ENCODE assay signal across 8 cellular contexts in genomic region chr4:88008133-88008621, GRCh38. TPM values are rescaled to one million over a fixed set of nuclear protein-coding genes. Genes with fewer than 3 reads are reported as not detected.
DNase-seq lines count a peak whose midpoint lies in the region; ATAC-seq and TF ChIP-seq lines count a peak whose summit lies in the region.

No MANE protein-coding gene starts in this region.

- H3K4me1 ChIP-seq in vagina, result peaks cover 54% of the 10 kb centered on the region

- H3K4me3 ChIP-seq in foreskin fibroblast (ENCODE audit: low read depth in 1 of 2, low read length in 2 of 2), result peak overlapping the region; percentile 72 to 76
- peak overlapping the region; percentile 79 to 81 for H3K4me3 ChIP-seq in vagina

- ATAC-seq in GM18508 (IDR thresholded peaks at IDR 0.05; ENCODE audit: insufficient read depth, unreplicated experiment), result peak; percentile 15
- peak; percentile 26 for ATAC-seq in HG02884 (IDR thresholded peaks at IDR 0.05; ENCODE audit: unreplicated experiment)
- peak; percentile 22 to 32 (median 26) for ATAC-seq in natural killer cell

- H3K27me3 ChIP-seq in vagina, result no peaks in the 10 kb centered on the region

- no peak for TF ChIP-seq POLR2A in vagina (IDR thresholded peaks at IDR 0.05)

- H3K9me3 ChIP-seq in vagina, result no peaks in the 10 kb centered on the region

- peak overlapping the region; percentile 89 for H3K4me3 Mint-ChIP-seq in activated T-helper 1 cell treated with anti-CD3 and anti-CD28 coated beads, Interleukin-12 subunit alpha, Interleukin-12 subunit beta, Interleukin-2, Interleukin-4 antibody, amounts not matched to agents 30 ng/mL and 10 ng/mL and 1 ng/mL, durations not matched to agents 14 hours and 24 hours and 36 hours
- H3K4me3 Mint-ChIP-seq in natural killer cell, result peak overlapping the region; percentile 98

- intact Hi-C loops in activated T-helper 1 cell treated with anti-CD3 and anti-CD28 coated beads, Interleukin-12 subunit alpha, Interleukin-12 subunit beta, Interleukin-2, Interleukin-4 antibody, amounts not matched to agents 30 ng/mL and 10 ng/mL and 1 ng/mL, durations not matched to agents 14 hours and 24 hours and 36 hours (cut with micrococcal nuclease), result loop anchor here (2.0 to 10.0 kb wide), 8 partner anchors 274 to 1104 kb away; partner anchors contain the start of genes AFF1, HERC3, HERC5 and PPM1K
- intact Hi-C loops in natural killer cell (cut with micrococcal nuclease), result no loop called here
- intact Hi-C loops in vagina (cut with DNase I), result no loop called here

- DNase-seq in AG08396 (ENCODE audit: low spot score), result peak; percentile 58
- peak; percentile 35 for DNase-seq in NCI-H2171 treated with DMSO at 0.1 percent for 48 hours (lab: John Stamatoyannopoulos, UW)
- DNase-seq in activated T-helper 1 cell treated with anti-CD3 and anti-CD28 coated beads, Interleukin-12 subunit alpha, Interleukin-12 subunit beta, Interleukin-2, Interleukin-4 antibody, amounts not matched to agents 30 ng/mL and 10 ng/mL and 1 ng/mL, durations not matched to agents 14 hours and 24 hours and 36 hours (ENCODE audit: low spot score), result no peak
- peak; percentile 52 to 77 for DNase-seq in foreskin fibroblast
- no peak for DNase-seq in natural killer cell
- no peak for DNase-seq in vagina (ENCODE audit: extremely low spot score in 2 of 2)

- H3K36me3 Mint-ChIP-seq in activated T-helper 1 cell treated with anti-CD3 and anti-CD28 coated beads, Interleukin-12 subunit alpha, Interleukin-12 subunit beta, Interleukin-2, Interleukin-4 antibody, amounts not matched to agents 30 ng/mL and 10 ng/mL and 1 ng/mL, durations not matched to agents 14 hours and 24 hours and 36 hours (ENCODE audit: low read depth), result peaks cover 3% of the 10 kb centered on the region
- no peaks in the 10 kb centered on the region for H3K36me3 Mint-ChIP-seq in natural killer cell

- H3K27ac ChIP-seq in vagina, result peak overlapping the region; percentile 95

- H3K36me3 ChIP-seq in vagina, result no peaks in the 10 kb centered on the region

- H3K27me3 Mint-ChIP-seq in activated T-helper 1 cell treated with anti-CD3 and anti-CD28 coated beads, Interleukin-12 subunit alpha, Interleukin-12 subunit beta, Interleukin-2, Interleukin-4 antibody, amounts not matched to agents 30 ng/mL and 10 ng/mL and 1 ng/mL, durations not matched to agents 14 hours and 24 hours and 36 hours (ENCODE audit: insufficient read depth), result peaks cover 20% of the 10 kb centered on the region
- no peaks in the 10 kb centered on the region for H3K27me3 Mint-ChIP-seq in natural killer cell (ENCODE audit: low read depth in 2 of 2)

- peak overlapping the region; percentile 80 for H3K27ac Mint-ChIP-seq in activated T-helper 1 cell treated with anti-CD3 and anti-CD28 coated beads, Interleukin-12 subunit alpha, Interleukin-12 subunit beta, Interleukin-2, Interleukin-4 antibody, amounts not matched to agents 30 ng/mL and 10 ng/mL and 1 ng/mL, durations not matched to agents 14 hours and 24 hours and 36 hours
- peak overlapping the region in 1 of 2 donors; percentile 71 for H3K27ac Mint-ChIP-seq in natural killer cell

- H3K9me3 Mint-ChIP-seq in activated T-helper 1 cell treated with anti-CD3 and anti-CD28 coated beads, Interleukin-12 subunit alpha, Interleukin-12 subunit beta, Interleukin-2, Interleukin-4 antibody, amounts not matched to agents 30 ng/mL and 10 ng/mL and 1 ng/mL, durations not matched to agents 14 hours and 24 hours and 36 hours, result no peaks in the 10 kb centered on the region
- H3K9me3 Mint-ChIP-seq in natural killer cell, result no peaks in the 10 kb centered on the region

- TF ChIP-seq CTCF in foreskin fibroblast (IDR thresholded peaks at IDR 0.05; ENCODE audit: low read depth, low read length) (no peak), natural killer cell (IDR thresholded peaks at IDR 0.05) (no peak), vagina (IDR thresholded peaks at IDR 0.05) (no peak)

- H3K4me1 Mint-ChIP-seq in activated T-helper 1 cell treated with anti-CD3 and anti-CD28 coated beads, Interleukin-12 subunit alpha, Interleukin-12 subunit beta, Interleukin-2, Interleukin-4 antibody, amounts not matched to agents 30 ng/mL and 10 ng/mL and 1 ng/mL, durations not matched to agents 14 hours and 24 hours and 36 hours (ENCODE audit: low read depth), result peaks cover 47% of the 10 kb centered on the region
- peaks cover 25 to 36% of the 10 kb centered on the region in 2 donors for H3K4me1 Mint-ChIP-seq in natural killer cell

RNA-seq across cellular contexts. Expression of gene PKD2, which starts 0.7 kb away (rescaled TPM):
- total RNA-seq in activated T-helper 1 cell treated with anti-CD3 and anti-CD28 coated beads, Interleukin-12 subunit alpha, Interleukin-12 subunit beta, Interleukin-2, Interleukin-4 antibody, amounts not matched to agents 30 ng/mL and 10 ng/mL and 1 ng/mL, durations not matched to agents 14 hours and 24 hours and 36 hours, result 10.1 and 11.7 TPM in 2 replicates
- total RNA-seq in natural killer cell, result 1 to 10 TPM; 6.7 to 9.7 (median 7.8) TPM
- 33.1 TPM for total RNA-seq in vagina

RNA-seq across cellular contexts. Expression of gene SPP1, which starts 32.7 kb away (rescaled TPM):
- 0.24 and 1.0 TPM in 2 replicates for total RNA-seq in activated T-helper 1 cell treated with anti-CD3 and anti-CD28 coated beads, Interleukin-12 subunit alpha, Interleukin-12 subunit beta, Interleukin-2, Interleukin-4 antibody, amounts not matched to agents 30 ng/mL and 10 ng/mL and 1 ng/mL, durations not matched to agents 14 hours and 24 hours and 36 hours
- total RNA-seq in natural killer cell, result not detected
- 11.8 TPM for total RNA-seq in vagina

Comparison
In these comparisons a context has a peak if more than half of its experiments do, and no peak if none do; other contexts are left out.
1. DNase-seq: peak in AG08396 (single experiment), NCI-H2171 treated with DMSO at 0.1 percent for 48 hours (single experiment) and foreskin fibroblast (2 of 2); none in activated T-helper 1 cell treated with anti-CD3 and anti-CD28 coated beads, Interleukin-12 subunit alpha, Interleukin-12 subunit beta, Interleukin-2, Interleukin-4 antibody, amounts not matched to agents 30 ng/mL and 10 ng/mL and 1 ng/mL, durations not matched to agents 14 hours and 24 hours and 36 hours (single experiment), natural killer cell (single experiment) and vagina (0 of 2).
2. Peak in every context shown above with its lines, with median percentiles within 50 percentile points of each other: ATAC-seq.